In the genomic region with DNA sequence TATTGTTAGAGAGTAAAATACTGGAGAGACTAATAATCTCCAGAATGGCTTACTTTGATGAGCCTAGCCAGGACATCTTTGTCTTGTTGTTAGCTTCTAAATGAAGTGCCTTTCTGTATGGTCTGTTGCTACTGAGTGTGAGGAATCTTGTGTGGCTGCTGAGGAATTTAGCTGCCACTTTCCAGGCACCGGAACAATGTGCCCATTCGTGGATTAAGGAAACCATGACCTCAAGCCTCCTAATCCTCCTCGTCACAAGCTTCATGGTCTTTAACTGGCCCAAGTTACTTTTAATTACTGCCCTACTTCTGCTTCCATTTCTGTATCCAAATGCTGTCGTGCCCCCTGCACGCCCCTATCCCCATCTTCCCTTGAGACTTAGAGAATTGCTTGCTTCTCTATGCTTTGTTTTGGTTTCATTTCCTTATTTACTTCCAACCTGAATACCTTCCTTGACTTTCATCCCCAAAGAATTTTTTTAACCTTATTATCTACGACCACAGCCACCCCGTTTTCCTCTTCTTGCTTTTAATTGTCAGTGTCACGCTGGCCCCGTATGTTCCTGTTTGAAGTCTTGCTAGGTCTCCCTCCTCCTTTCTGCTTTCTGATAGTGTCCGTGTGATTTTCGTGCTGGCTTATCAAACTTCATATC, we compare ENCODE assay signal across 10 cellular contexts. TPM values are rescaled to one million over a fixed set of nuclear protein-coding genes. Genes with fewer than 3 reads are reported as not detected.
DNase-seq lines count a peak whose midpoint lies in the region; ATAC-seq and TF ChIP-seq lines count a peak whose summit lies in the region.
"Had no signal": no experiment of that assay in that cellular context is flagged by ENCODE, and none has a peak within 500 bp of the region (broad histone marks: within the 10 kb centered on the region; RNA-seq: fewer than 3 reads in every experiment).

No MANE protein-coding gene starts in this region.

- DNase-seq in BE2C (no peak), RPMI7951 (ENCODE audit: low read depth) (peak; percentile 78), fibroblast of the aortic adventitia (ENCODE audit: low read depth) (no peak), pons (ENCODE audit: low spot score) (peak; percentile 46), MM.1S (no peak)
- DNase-seq in activated CD4-positive, alpha-beta memory T cell treated with anti-CD3 and anti-CD28 coated beads for 36 hours: no peak
- no peak for DNase-seq in activated effector memory CD4-positive, alpha-beta T cell treated with Interleukin-2 at 50 U/mL for 16 hours
- DNase-seq in CD8-positive, alpha-beta T cell: no peak
- DNase-seq: DMS 273 treated with DMSO at 0.1 percent for 48 hours, KBM-7 had no signal

- H3K27me3 ChIP-seq in BE2C (no peaks in the 10 kb centered on the region), MM.1S (replicated peaks; ENCODE audit: insufficient read depth, low read length) (no peaks in the 10 kb centered on the region)
- H3K27me3 ChIP-seq in CD8-positive, alpha-beta T cell (ENCODE audit: insufficient read depth, low read length): no peaks in the 10 kb centered on the region

- H3K27ac Mint-ChIP-seq in activated CD4-positive, alpha-beta memory T cell treated with anti-CD3 and anti-CD28 coated beads for 36 hours: no peak overlapping the region
- no peak overlapping the region for H3K27ac Mint-ChIP-seq in CD8-positive, alpha-beta T cell

- H3K4me1 ChIP-seq in BE2C (no peaks in the 10 kb centered on the region), MM.1S (ENCODE audit: low read length) (no peaks in the 10 kb centered on the region)
- no peaks in the 10 kb centered on the region for H3K4me1 ChIP-seq in CD8-positive, alpha-beta T cell (ENCODE audit: insufficient read depth, low read length)

- H3K27me3 Mint-ChIP-seq in activated CD4-positive, alpha-beta memory T cell treated with anti-CD3 and anti-CD28 coated beads for 36 hours: no peaks in the 10 kb centered on the region
- H3K27me3 Mint-ChIP-seq in CD8-positive, alpha-beta T cell (ENCODE audit: low read depth): no peaks in the 10 kb centered on the region

- no peak overlapping the region for H3K27ac ChIP-seq in CD8-positive, alpha-beta T cell (ENCODE audit: low read depth, low read length)
- H3K27ac ChIP-seq in MM.1S (ENCODE audit: low read length): no peak overlapping the region

- H3K36me3 ChIP-seq in BE2C (no peaks in the 10 kb centered on the region), MM.1S (replicated peaks; ENCODE audit: insufficient read depth, low read length) (no peaks in the 10 kb centered on the region)
- H3K36me3 ChIP-seq in CD8-positive, alpha-beta T cell (ENCODE audit: insufficient read depth, low read length): no peaks in the 10 kb centered on the region

- H3K4me3 ChIP-seq in BE2C (ENCODE audit: low read depth, low read length) (peak overlapping the region; percentile 12), fibroblast of the aortic adventitia (ENCODE audit: low read depth, low read length) (peak overlapping the region; percentile 6), MM.1S (ENCODE audit: low read length) (no peak overlapping the region)
- no peak overlapping the region for H3K4me3 ChIP-seq in CD8-positive, alpha-beta T cell (ENCODE audit: low read depth, low read length)

- H4K20me1 ChIP-seq in MM.1S (ENCODE audit: insufficient read depth, low read length): no peaks in the 10 kb centered on the region

- H3K4me3 Mint-ChIP-seq in activated CD4-positive, alpha-beta memory T cell treated with anti-CD3 and anti-CD28 coated beads for 36 hours: no peak overlapping the region
- H3K4me3 Mint-ChIP-seq in CD8-positive, alpha-beta T cell: no peak overlapping the region

- CTCF ChIA-PET in activated CD4-positive, alpha-beta memory T cell treated with anti-CD3 and anti-CD28 coated beads for 36 hours (lab: Charles Lee): no interaction called here
- CTCF ChIA-PET in CD8-positive, alpha-beta T cell (lab: Charles Lee): interaction anchor here (1.2 kb wide), 1 partner anchor 17 kb away, joined by 3 read pairs; no protein-coding TSS in a partner anchor

- H3K9me2 ChIP-seq in MM.1S (replicated peaks; ENCODE audit: insufficient read depth, low read length): no peaks in the 10 kb centered on the region

- H3K9ac ChIP-seq in MM.1S (ENCODE audit: low read length): no peak overlapping the region

- TF ChIP-seq CTCF in BE2C (IDR thresholded peaks at IDR 0.05; ENCODE audit: low read depth, low read length): no peak
- TF ChIP-seq CTCF in fibroblast of the aortic adventitia (IDR thresholded peaks at IDR 0.05; ENCODE audit: insufficient read depth, low read length): no peak
- no peak for TF ChIP-seq CTCF in CD8-positive, alpha-beta T cell (IDR thresholded peaks at IDR 0.05)
- no peak for TF ChIP-seq CTCF in MM.1S (IDR thresholded peaks at IDR 0.05; ENCODE audit: low read length)

- no peaks in the 10 kb centered on the region for H3K79me2 ChIP-seq in MM.1S (ENCODE audit: low read length)

- H3K4me1 Mint-ChIP-seq in activated CD4-positive, alpha-beta memory T cell treated with anti-CD3 and anti-CD28 coated beads for 36 hours (ENCODE audit: low read depth): no peaks in the 10 kb centered on the region
- H3K4me1 Mint-ChIP-seq in CD8-positive, alpha-beta T cell (ENCODE audit: low read depth): no peaks in the 10 kb centered on the region

- no peak overlapping the region for H2AFZ ChIP-seq in MM.1S (ENCODE audit: low read length)

- POLR2A ChIA-PET in activated CD4-positive, alpha-beta memory T cell treated with anti-CD3 and anti-CD28 coated beads for 36 hours (lab: Charles Lee): no interaction called here
- POLR2A ChIA-PET in CD8-positive, alpha-beta T cell (lab: Charles Lee): no interaction called here

- H3K9me3 ChIP-seq in BE2C (no peaks in the 10 kb centered on the region), MM.1S (replicated peaks; ENCODE audit: insufficient read depth, low read length) (no peaks in the 10 kb centered on the region)
- H3K9me3 ChIP-seq in CD8-positive, alpha-beta T cell (ENCODE audit: low read length): no peaks in the 10 kb centered on the region

- no peaks in the 10 kb centered on the region for H3K36me3 Mint-ChIP-seq in activated CD4-positive, alpha-beta memory T cell treated with anti-CD3 and anti-CD28 coated beads for 36 hours
- H3K36me3 Mint-ChIP-seq in CD8-positive, alpha-beta T cell: no peaks in the 10 kb centered on the region

- intact Hi-C loops in activated CD4-positive, alpha-beta memory T cell treated with anti-CD3 and anti-CD28 coated beads for 36 hours (cut with micrococcal nuclease): no loop called here
- intact Hi-C loops in CD8-positive, alpha-beta T cell (cut with DNase I, micrococcal nuclease): no loop called here

- H3K9me3 Mint-ChIP-seq in activated CD4-positive, alpha-beta memory T cell treated with anti-CD3 and anti-CD28 coated beads for 36 hours: peaks cover 2% of the 10 kb centered on the region
- peaks cover 2% of the 10 kb centered on the region for H3K9me3 Mint-ChIP-seq in CD8-positive, alpha-beta T cell

- ATAC-seq in CD8-positive, alpha-beta T cell: no peak

- no peaks in the 10 kb centered on the region for H3F3A ChIP-seq in MM.1S (ENCODE audit: insufficient read depth, low read length)

- H3K4me2 ChIP-seq in MM.1S (ENCODE audit: low read depth, low read length): no peak overlapping the region

RNA-seq across cellular contexts. Expression of gene RNF217, which starts 40.0 kb away (rescaled TPM):
- polyA plus RNA-seq in BE2C (2012; ENCODE audit: insufficient read depth, insufficient read length, low read depth): 8.6 TPM
- 8.0 and 10.3 TPM in 2 replicates for total RNA-seq in RPMI7951 (2014; rRNA removed; shearing (Covaris generic))
- total RNA-seq in fibroblast of the aortic adventitia (ENCODE audit: low replicate concordance): 24.9 and 25.3 TPM in 2 replicates
- 1 to 10 TPM in 1 of 2 experiments, under 1 TPM in 1; 0.52 to 1.1 TPM for total RNA-seq in activated CD4-positive, alpha-beta memory T cell treated with anti-CD3 and anti-CD28 coated beads for 36 hours
- not detected for total RNA-seq in CD8-positive, alpha-beta T cell

Comparison
In these comparisons a context has a peak if more than half of its experiments do, and no peak if none do; other contexts are left out.
1. DNase-seq: peak in RPMI7951 (single experiment) and pons (single experiment); none in BE2C (single experiment), fibroblast of the aortic adventitia (single experiment), activated CD4-positive, alpha-beta memory T cell treated with anti-CD3 and anti-CD28 coated beads for 36 hours (single experiment), activated effector memory CD4-positive, alpha-beta T cell treated with Interleukin-2 at 50 U/mL for 16 hours (single experiment), CD8-positive, alpha-beta T cell (0 of 7) and MM.1S (single experiment).
2. H3K4me3 ChIP-seq: peak in BE2C (single experiment) and fibroblast of the aortic adventitia (single experiment); none in CD8-positive, alpha-beta T cell (single experiment) and MM.1S (single experiment).